1 cellular context compared by ENCODE assay signal in genomic region chr21:43036889-43037288, GRCh38. TPM values are rescaled to one million over a fixed set of nuclear protein-coding genes. Genes with fewer than 3 reads are reported as not detected.
"Had no signal": no experiment of that assay in that cellular context is flagged by ENCODE, and none has a peak within 500 bp of the region (broad histone marks: within the 10 kb centered on the region; RNA-seq: fewer than 3 reads in every experiment).

No MANE protein-coding gene starts in this region.

RNA-seq across cellular contexts. Expression of gene CBS, which starts 38.7 kb away (rescaled TPM):
- total RNA-seq: mononuclear cell had no signal
